ENCODE assay signal across 20 cellular contexts in the genomic region with DNA sequence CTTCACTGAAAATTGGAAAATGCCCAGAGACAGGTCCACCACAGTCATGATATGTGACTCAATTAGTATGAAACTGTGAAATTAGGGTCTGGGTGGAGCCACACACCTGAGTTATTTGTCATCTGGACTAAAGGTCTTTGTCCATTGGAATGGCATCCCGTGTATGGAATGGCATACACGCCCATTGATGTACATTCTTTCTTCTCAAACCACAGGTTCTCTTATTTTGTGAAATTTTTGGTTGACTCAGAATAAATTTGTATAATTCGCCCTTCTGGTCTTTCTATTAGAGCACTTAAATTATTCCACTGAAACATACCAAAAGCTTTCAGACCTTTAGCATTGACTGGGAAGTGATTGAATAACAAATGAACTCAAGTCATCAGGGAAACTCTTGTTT.
A peak's percentile ranks its signal among the peaks of the same experiment; 100 is the strongest.
DNase-seq lines count a peak whose midpoint lies in the region; ATAC-seq and TF ChIP-seq lines count a peak whose summit lies in the region.
"Had no signal": no experiment of that assay in that cellular context is flagged by ENCODE, and none has a peak within 500 bp of the region (broad histone marks: within the 10 kb centered on the region; RNA-seq: fewer than 3 reads in every experiment).

No MANE protein-coding gene starts in this region.

- ATAC-seq in HCT116: peak; percentile 37
- ATAC-seq: body of pancreas, left lobe of liver had no signal

- H3K4me2 ChIP-seq in HCT116 (ENCODE audit: low read length): peak overlapping the region; percentile 76
- peak overlapping the region; percentile 76 for H3K4me2 ChIP-seq in smooth muscle cell

- H3K79me2 ChIP-seq in HCT116 (ENCODE audit: insufficient read depth, low read length) (no peaks in the 10 kb centered on the region), smooth muscle cell (ENCODE audit: low read depth) (no peaks in the 10 kb centered on the region)

- H3K4me3 ChIP-seq in HCT116 (replicated peaks in 1 of 2; ENCODE audit: low read depth in 1 of 2, low read length in 2 of 2) (peak overlapping the region in 1 of 2 experiments; percentile 29; a peak in 2 of 4 replicates), fibroblast of mammary gland (ENCODE audit: control insufficient read depth, low read depth, low read length) (no peak overlapping the region), smooth muscle cell (no peak overlapping the region)
- H3K4me3 ChIP-seq: body of pancreas, ovary had no signal

- no peaks in the 10 kb centered on the region for H3K9me3 ChIP-seq in HCT116 (ENCODE audit: control insufficient read depth in 1 of 2, insufficient read depth in 1 of 2, low read depth in 1 of 2, low read length in 2 of 2)
- no peaks in the 10 kb centered on the region for H3K9me3 ChIP-seq in smooth muscle cell (replicated peaks; ENCODE audit: low read depth)
- H3K9me3 ChIP-seq: body of pancreas, ovary had no signal

- TF ChIP-seq RAD21 in HCT116 (IDR thresholded peaks at IDR 0.05; ENCODE audit: low read depth): no peak

- POLR2A ChIA-PET in HCT116 (lab: Charles Lee): no interaction called here

- no peaks in the 10 kb centered on the region for H3K27me3 ChIP-seq in HCT116 (ENCODE audit: insufficient read depth, low read length)
- peaks cover 24% of the 10 kb centered on the region for H3K27me3 ChIP-seq in smooth muscle cell (ENCODE audit: low read depth)
- H3K27me3 ChIP-seq: ovary had no signal

- H4K20me1 ChIP-seq in HCT116 (ENCODE audit: insufficient read depth): no peaks in the 10 kb centered on the region
- no peaks in the 10 kb centered on the region for H4K20me1 ChIP-seq in smooth muscle cell (ENCODE audit: low read depth)

- intact Hi-C loops in HCT116 (cut with micrococcal nuclease): loop anchor here (1.0 kb wide), 1 partner anchor 54 kb away; no protein-coding TSS in a partner anchor

- TF ChIP-seq POLR2A in HCT116 (IDR thresholded peaks at IDR 0.05; ENCODE audit: borderline replicate concordance, extremely low read depth, insufficient read depth, insufficient read length): no peak

- H3K9ac ChIP-seq in HCT116 (ENCODE audit: low read length) (peak overlapping the region; percentile 49), smooth muscle cell (ENCODE audit: low read depth) (no peak overlapping the region)

- peaks cover 47 to 89% of the 10 kb centered on the region in 2 experiments for H3K4me1 ChIP-seq in HCT116 (ENCODE audit: control insufficient read depth in 1 of 2, insufficient read depth in 2 of 2, low read length in 2 of 2)
- peaks cover 34% of the 10 kb centered on the region for H3K4me1 ChIP-seq in smooth muscle cell (ENCODE audit: low read depth)

- H3K27ac ChIP-seq in HCT116 (ENCODE audit: low read depth, low read length): peak overlapping the region; percentile 81; the same call in 1 of the 2 replicates
- peak overlapping the region; percentile 75 for H3K27ac ChIP-seq in smooth muscle cell (ENCODE audit: low read depth)
- H3K27ac ChIP-seq: body of pancreas, ovary, WERI-Rb-1 had no signal

- peaks cover 3% of the 10 kb centered on the region for H3F3A ChIP-seq in smooth muscle cell (ENCODE audit: low read depth)

- DNase-seq in HCT116 (ENCODE audit: low read depth, low spot score): peak; percentile 74
- DNase-seq in RPMI7951 (ENCODE audit: low read depth): peak; percentile 26
- peak; percentile 76 for DNase-seq in fibroblast of mammary gland (ENCODE audit: low read depth)
- no peak for DNase-seq in smooth muscle cell (lab: John Stamatoyannopoulos, UW; ENCODE audit: unreplicated experiment)
- DNase-seq in DMS53 treated with DMSO at 0.1 percent for 48 hours (lab: John Stamatoyannopoulos, UW; ENCODE audit: unreplicated experiment): no peak
- no peak for DNase-seq in NK-92 treated with Interleukin-12 subunit alpha and Interleukin-12 subunit beta, amount 100 ng/mL, for 24 hours (lab: John Stamatoyannopoulos, UW)
- no peak for DNase-seq in GM03348 (ENCODE audit: low spot score)
- DNase-seq: activated CD4-positive, alpha-beta T cell treated with anti-CD3 and anti-CD28 coated beads, Interleukin-2, amount 50 U/mL, for 48 hours; activated naive CD4-positive, alpha-beta T cell treated with anti-CD3 and anti-CD28 coated beads for 36 hours; activated T-cell treated with anti-CD3 and anti-CD28 coated beads, Interleukin-2, amount 50 U/mL, for 1 hour; DMS 273 treated with DMSO at 0.1 percent for 48 hours; NCI-H187; ovary; SHP77 treated with DMSO at 0.1 percent for 48 hours; stimulated activated CD4-positive, alpha-beta T cell treated with anti-CD3 and anti-CD28 coated beads, Interleukin-4, amount 100 ng/mL, for 1 hour; substantia nigra; T-helper 2 cell; WERI-Rb-1 had no signal

- no peaks in the 10 kb centered on the region for H3K9me2 ChIP-seq in HCT116 (ENCODE audit: insufficient read depth)

- BruUV-seq in HCT116 (replicated peaks; lab: Mats Ljungman, UMichigan): no TSS peak

- no peaks in the 10 kb centered on the region for H3K36me3 ChIP-seq in HCT116 (ENCODE audit: control insufficient read depth in 1 of 2, insufficient read depth in 2 of 2, low read length in 2 of 2)
- no peaks in the 10 kb centered on the region for H3K36me3 ChIP-seq in smooth muscle cell (ENCODE audit: low read depth)
- H3K36me3 ChIP-seq: ovary, WERI-Rb-1 had no signal

- RAD21 ChIA-PET in HCT116 (lab: Charles Lee; ENCODE audit: low non-redundant PET in 1 of 2, low total read pairs in 2 of 2, uncharacterized antibody in 2 of 2, unreplicated experiment in 2 of 2): no interaction called here

- H2AFZ ChIP-seq in HCT116 (ENCODE audit: low read depth, low read length, poor library complexity, severe bottlenecking) (peak overlapping the region; percentile 52), smooth muscle cell (ENCODE audit: low read depth) (no peak overlapping the region)

- CTCF ChIA-PET in HCT116 (lab: Charles Lee): no interaction called here

- no peak for TF ChIP-seq CTCF in HCT116 (IDR thresholded peaks at IDR 0.05 in 2 of 3, conservative IDR thresholded peaks at IDR 0.05 in 1 of 3; ENCODE audit: borderline replicate concordance in 1 of 3, insufficient read depth in 1 of 3, low read depth in 2 of 3, low read length in 2 of 3)
- no peak for TF ChIP-seq CTCF in fibroblast of mammary gland (conservative IDR thresholded peaks at IDR 0.05; ENCODE audit: control insufficient read depth, insufficient read depth, low read depth, low read length)
- TF ChIP-seq CTCF in smooth muscle cell (IDR thresholded peaks at IDR 0.05; ENCODE audit: borderline replicate concordance, insufficient read depth, poor library complexity, severe bottlenecking): no peak

- 81% methylated on average over 3 of the region's 3 CpGs for WGBS in smooth muscle cell (ENCODE audit: low lambda C conversion rate)

TF ChIP-seq in HCT116, 20 proteins besides CTCF, POLR2A, EP300 and RAD21 (continues in another document):
- TF ChIP-seq EZH2phosphoT487 (IDR thresholded peaks at IDR 0.05; ENCODE audit: borderline replicate concordance) (no peak), POLR2AphosphoS5 (IDR thresholded peaks at IDR 0.05; ENCODE audit: low read depth, low read length) (no peak), CEBPB (IDR thresholded peaks at IDR 0.05; ENCODE audit: low read depth) (peak; percentile 57), CBX3 (IDR thresholded peaks at IDR 0.05; ENCODE audit: low read depth) (no peak), SRF (IDR thresholded peaks at IDR 0.05; ENCODE audit: low read depth) (no peak), FOSL1 (IDR thresholded peaks at IDR 0.05; ENCODE audit: low read depth) (peak; percentile 50), SP1 (IDR thresholded peaks at IDR 0.05; ENCODE audit: low read depth) (peak; percentile 67), JUND (IDR thresholded peaks at IDR 0.05) (peak; percentile 34; the same call in 1 of the 2 replicates), ELF1 (IDR thresholded peaks at IDR 0.05; ENCODE audit: borderline replicate concordance, low read depth) (no peak), ZNF274 (IDR thresholded peaks at IDR 0.05; ENCODE audit: low read depth, low read length) (no peak), EGR1 (IDR thresholded peaks at IDR 0.05; ENCODE audit: low read depth) (no peak), SIN3A (IDR thresholded peaks at IDR 0.05; ENCODE audit: low read depth) (no peak), TCF7L2 (IDR thresholded peaks at IDR 0.05; ENCODE audit: borderline replicate concordance, extremely low read depth, insufficient read depth, insufficient read length) (no peak), ATF3 (IDR thresholded peaks at IDR 0.05) (no peak), YY1 (IDR thresholded peaks at IDR 0.05; ENCODE audit: extremely low read depth, insufficient replicate concordance, low read depth, low read length) (no peak)
- TF ChIP-seq, protein P1, sequence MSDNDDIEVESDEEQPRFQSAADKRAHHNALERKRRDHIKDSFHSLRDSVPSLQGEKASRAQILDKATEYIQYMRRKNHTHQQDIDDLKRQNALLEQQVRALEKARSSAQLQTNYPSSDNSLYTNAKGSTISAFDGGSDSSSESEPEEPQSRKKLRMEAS (IDR thresholded peaks at IDR 0.05): peak; percentile 27; the same call in 1 of the 2 replicates

Comparison
In these comparisons a context has a peak if more than half of its experiments do, and no peak if none do; other contexts are left out.
1. DNase-seq: peak in HCT116 (single experiment), RPMI7951 (single experiment) and fibroblast of mammary gland (single experiment); none in smooth muscle cell (single experiment), DMS53 treated with DMSO at 0.1 percent for 48 hours (single experiment), NK-92 treated with Interleukin-12 subunit alpha and Interleukin-12 subunit beta, amount 100 ng/mL, for 24 hours (single experiment) and GM03348 (single experiment).